17 cellular contexts compared by ENCODE assay signal in the genomic region with DNA sequence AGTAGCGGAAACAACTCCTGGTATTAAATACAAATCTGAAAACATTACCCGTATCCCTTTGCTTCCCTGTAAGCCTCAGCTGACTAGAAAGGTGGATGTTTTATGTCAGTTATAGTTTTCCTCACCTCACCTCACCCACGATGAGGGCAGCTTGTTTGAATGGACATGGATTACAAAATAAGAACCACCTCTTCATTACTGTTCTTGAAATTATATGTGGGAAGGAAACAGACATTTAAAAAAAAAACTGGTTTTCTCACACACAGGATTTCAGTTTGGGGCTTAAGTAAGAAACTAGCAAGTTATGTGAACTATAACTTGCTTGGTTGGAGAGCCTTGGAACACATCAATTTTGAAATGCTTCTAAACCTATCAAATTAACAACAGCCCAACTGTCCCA.
A peak's percentile ranks its signal among the peaks of the same experiment; 100 is the strongest.
DNase-seq lines count a peak whose midpoint lies in the region; ATAC-seq and TF ChIP-seq lines count a peak whose summit lies in the region.
"Had no signal": no experiment of that assay in that cellular context is flagged by ENCODE, and none has a peak within 500 bp of the region (broad histone marks: within the 10 kb centered on the region; RNA-seq: fewer than 3 reads in every experiment).

No MANE protein-coding gene starts in this region.

- H3K36me3 Mint-ChIP-seq in HFFc6 (ENCODE audit: low read depth), result no peaks in the 10 kb centered on the region
- H3K36me3 Mint-ChIP-seq: CD4-positive, CD25-positive, alpha-beta regulatory T cell had no signal

- no peak overlapping the region for H2AFZ ChIP-seq in osteoblast (ENCODE audit: low read length)

- intact Hi-C loops in gastrocnemius medialis (cut with DNase I; ENCODE audit: low total_unique reads), result no loop called here

- H3K36me3 ChIP-seq in HAP-1 (replicated peaks) (no peaks in the 10 kb centered on the region), Peyer's patch (no peaks in the 10 kb centered on the region), gastrocnemius medialis (peaks cover 0 to under 1% of the 10 kb centered on the region in 2 donors), osteoblast (ENCODE audit: insufficient read depth, low read length) (no peaks in the 10 kb centered on the region)
- H3K36me3 ChIP-seq: adrenal gland, esophagus muscularis mucosa had no signal

- no peak for DNase-seq in HAP-1 (ENCODE audit: low spot score in 2 of 2)
- DNase-seq in Peyer's patch, result no peak
- DNase-seq in gastrocnemius medialis, result no peak
- DNase-seq in ureter (ENCODE audit: low spot score), result no peak
- DNase-seq in osteoblast (ENCODE audit: insufficient read length, low spot score, missing footprints), result no peak
- DNase-seq in HFFc6, result no peak
- DNase-seq: activated CD4-positive, alpha-beta memory T cell treated with anti-CD3 and anti-CD28 coated beads, Interleukin-2, amount 10 ng/mL, durations not matched to agents 7 days and 5 days; adrenal gland; CD4-positive, CD25-positive, alpha-beta regulatory T cell; DND-41; NCI-H1436 treated with DMSO at 0.1 percent for 48 hours; NCI-H446; spleen had no signal

- no peak for ATAC-seq in gastrocnemius medialis
- ATAC-seq in GM19328 (IDR thresholded peaks at IDR 0.05; ENCODE audit: unreplicated experiment), result no peak

- no peaks in the 10 kb centered on the region for H3K79me2 ChIP-seq in osteoblast (ENCODE audit: insufficient read depth, low read length)

- no peaks in the 10 kb centered on the region for H3K4me1 Mint-ChIP-seq in HFFc6 (ENCODE audit: low read depth)
- H3K4me1 Mint-ChIP-seq: CD4-positive, CD25-positive, alpha-beta regulatory T cell had no signal

- H3K4me3 Mint-ChIP-seq in HFFc6, result no peak overlapping the region
- H3K4me3 Mint-ChIP-seq: activated CD4-positive, alpha-beta memory T cell treated with anti-CD3 and anti-CD28 coated beads, Interleukin-2, amount 10 ng/mL, durations not matched to agents 7 days and 5 days; CD4-positive, CD25-positive, alpha-beta regulatory T cell; nephron had no signal

- in situ Hi-C loops in HAP-1 (cut with MboI; ENCODE audit: low sequenced_read_pairs) (no loop called here), gastrocnemius medialis (cut with MboI; ENCODE audit: low sequenced_read_pairs in 4 of 4) (no loop called here)

- TF ChIP-seq CTCF in Peyer's patch (IDR thresholded peaks at IDR 0.05) (no peak), gastrocnemius medialis (IDR thresholded peaks at IDR 0.05 in 4 of 5, conservative IDR thresholded peaks at IDR 0.05 in 1 of 5) (no peak), osteoblast (IDR thresholded peaks at IDR 0.05; ENCODE audit: extremely low read depth, low read depth, low read length) (no peak), HFFc6 (IDR thresholded peaks at IDR 0.05) (no peak)

- H3K4me1 ChIP-seq in HAP-1, result peaks cover 31% of the 10 kb centered on the region
- peaks cover 0 to 7% (median 0%) of the 10 kb centered on the region in 4 donors for H3K4me1 ChIP-seq in Peyer's patch
- peaks cover 30 to 31% of the 10 kb centered on the region in 2 donors for H3K4me1 ChIP-seq in gastrocnemius medialis
- H3K4me1 ChIP-seq in osteoblast (ENCODE audit: insufficient read depth, low read length), result peaks cover 19% of the 10 kb centered on the region
- H3K4me1 ChIP-seq: spleen had no signal

- no peak for TF ChIP-seq POLR2A in Peyer's patch (IDR thresholded peaks at IDR 0.05)
- TF ChIP-seq POLR2A in gastrocnemius medialis (IDR thresholded peaks at IDR 0.05), result no peak

- H3K4me3 ChIP-seq in HAP-1 (peak overlapping the region; percentile 42), Peyer's patch (peak overlapping the region in 2 of 4 donors; percentile 34 to 47), iPS-18c (ENCODE audit: insufficient read depth, low read depth, low read length) (peak overlapping the region; percentile 44; the same call in 1 of the 2 replicates), gastrocnemius medialis (peak overlapping the region; percentile 56 to 63 (median 60)), osteoblast (ENCODE audit: insufficient read depth, low read length) (no peak overlapping the region)
- H3K4me3 ChIP-seq: esophagus muscularis mucosa, spleen had no signal

- H3K27ac ChIP-seq in Peyer's patch (peak overlapping the region in 3 of 4 donors; percentile 61 to 84 (median 83)), gastrocnemius medialis (peak overlapping the region; percentile 86 to 96 (median 89)), osteoblast (ENCODE audit: low read depth, low read length) (no peak overlapping the region)
- H3K27ac ChIP-seq: adrenal gland, esophagus muscularis mucosa, spleen had no signal

- no peak overlapping the region for H3K4me2 ChIP-seq in osteoblast (ENCODE audit: insufficient read depth, low read length)

- no peaks in the 10 kb centered on the region for H3K9me3 Mint-ChIP-seq in HFFc6
- H3K9me3 Mint-ChIP-seq: activated CD4-positive, alpha-beta memory T cell treated with anti-CD3 and anti-CD28 coated beads, Interleukin-2, amount 10 ng/mL, durations not matched to agents 7 days and 5 days; nephron had no signal

- H3K27me3 Mint-ChIP-seq in HFFc6 (ENCODE audit: insufficient read depth), result peaks cover 3% of the 10 kb centered on the region; the same call in 1 of the 2 replicates
- H3K27me3 Mint-ChIP-seq: activated CD4-positive, alpha-beta memory T cell treated with anti-CD3 and anti-CD28 coated beads, Interleukin-2, amount 10 ng/mL, durations not matched to agents 7 days and 5 days; CD4-positive, CD25-positive, alpha-beta regulatory T cell had no signal

- no peak overlapping the region for H3K27ac Mint-ChIP-seq in HFFc6
- H3K27ac Mint-ChIP-seq: activated CD4-positive, alpha-beta memory T cell treated with anti-CD3 and anti-CD28 coated beads, Interleukin-2, amount 10 ng/mL, durations not matched to agents 7 days and 5 days; nephron had no signal

- H4K20me1 ChIP-seq in osteoblast (ENCODE audit: insufficient read depth, low read length), result no peaks in the 10 kb centered on the region

- no peaks in the 10 kb centered on the region for H3K27me3 ChIP-seq in HAP-1 (ENCODE audit: low read depth)
- H3K27me3 ChIP-seq in Peyer's patch, result no peaks in the 10 kb centered on the region
- H3K27me3 ChIP-seq in gastrocnemius medialis, result no peaks in the 10 kb centered on the region
- no peaks in the 10 kb centered on the region for H3K27me3 ChIP-seq in osteoblast (ENCODE audit: insufficient read depth, low read length)
- H3K27me3 ChIP-seq: adrenal gland, esophagus muscularis mucosa, spleen had no signal

- no peaks in the 10 kb centered on the region for H3K9me3 ChIP-seq in HAP-1
- H3K9me3 ChIP-seq in Peyer's patch, result no peaks in the 10 kb centered on the region
- H3K9me3 ChIP-seq in iPS-18c (ENCODE audit: control insufficient read depth, insufficient read depth, low read length), result no peaks in the 10 kb centered on the region
- no peaks in the 10 kb centered on the region for H3K9me3 ChIP-seq in gastrocnemius medialis
- H3K9me3 ChIP-seq in osteoblast (ENCODE audit: low read depth, low read length), result no peaks in the 10 kb centered on the region
- H3K9me3 ChIP-seq: adrenal gland, esophagus muscularis mucosa, spleen had no signal
